Comparison of ENCODE assay signal across 8 cellular contexts in genomic region chr6:144064402-144064830, GRCh38. TPM values are rescaled to one million over a fixed set of nuclear protein-coding genes. Genes with fewer than 3 reads are reported as not detected.
DNase-seq lines count a peak whose midpoint lies in the region; ATAC-seq, FAIRE-seq and TF ChIP-seq lines count a peak whose summit lies in the region.

No MANE protein-coding gene starts in this region.

- H3K4me1 Mint-ChIP-seq in activated B cell treated with CpG ODN at 0.5 μM for 24 hours (peaks cover 36% of the 10 kb centered on the region), chondrocyte (ENCODE audit: low read depth) (peaks cover 17% of the 10 kb centered on the region)

- FAIRE-seq in A549 (lab: Jason Lieb, UNC) = no peak

- peaks cover 3% of the 10 kb centered on the region; the same call in 1 of the 3 replicates for H3K4me1 ChIP-seq in A549

- peak overlapping the region; percentile 90 for H3K4me2 ChIP-seq in A549

- H3K9me3 ChIP-seq in A549 = no peaks in the 10 kb centered on the region

- intact Hi-C loops in activated B cell treated with CpG ODN at 0.5 μM for 24 hours (cut with micrococcal nuclease) = loop anchor here (1.0 to 10.0 kb wide), 11 partner anchors 31 to 1670 kb away; partner anchors contain the start of genes ADAT2, AIG1, EPM2A and HIVEP2

- H3K4me3 Mint-ChIP-seq in activated B cell treated with CpG ODN at 0.5 μM for 24 hours (peak overlapping the region; percentile 94), chondrocyte (ENCODE audit: unreplicated experiment) (peak overlapping the region; percentile 68)

- peak overlapping the region; percentile 59 to 82; a peak in 5 of 6 replicates for H3K27ac ChIP-seq in A549

- TF ChIP-seq CTCF in A549 (IDR thresholded peaks at IDR 0.05) (no peak), activated B cell treated with CpG ODN at 0.5 μM for 24 hours (IDR thresholded peaks at IDR 0.05) (no peak), chondrocyte (IDR thresholded peaks at IDR 0.05) (no peak)

- 30% methylated on average over 3 of the region's 44 CpGs for WGBS in A549 (ENCODE audit: missing lambda C conversion rate)

- no peaks in the 10 kb centered on the region for H3K27me3 Mint-ChIP-seq in activated B cell treated with CpG ODN at 0.5 μM for 24 hours
- peaks cover 65% of the 10 kb centered on the region for H3K27me3 Mint-ChIP-seq in chondrocyte (ENCODE audit: low read depth)

- peaks cover 3% of the 10 kb centered on the region for H3K36me3 Mint-ChIP-seq in activated B cell treated with CpG ODN at 0.5 μM for 24 hours (ENCODE audit: low read depth)
- no peaks in the 10 kb centered on the region for H3K36me3 Mint-ChIP-seq in chondrocyte (ENCODE audit: low read depth)

- TF ChIP-seq EP300 in A549 (IDR thresholded peaks at IDR 0.05) = no peak

- DNase-seq in A549 (ENCODE audit: low read depth in 1 of 2, low spot score in 1 of 2) = no peak
- DNase-seq in activated B cell treated with CpG ODN at 0.5 μM for 24 hours = peak; percentile 59
- DNase-seq in chondrocyte (ENCODE audit: low spot score) = no peak
- DNase-seq in medulla oblongata (ENCODE audit: extremely low spot score) = peak; percentile 14
- peak; percentile 44 to 52 for DNase-seq in stimulated activated CD8-positive, alpha-beta memory T cell treated with anti-CD3 and anti-CD28 coated beads, Interleukin-15, amount 100 ng/mL, for 4 hours (ENCODE audit: low read depth in 2 of 2)
- DNase-seq in SHP77 (lab: John Stamatoyannopoulos, UW) = no peak

- TF ChIP-seq RAD21 in A549 (conservative IDR thresholded peaks at IDR 0.05 in 1 of 2, IDR thresholded peaks at IDR 0.05 in 1 of 2) = no peak

- no peaks in the 10 kb centered on the region for H3K9me3 Mint-ChIP-seq in activated B cell treated with CpG ODN at 0.5 μM for 24 hours
- no peaks in the 10 kb centered on the region for H3K9me3 Mint-ChIP-seq in chondrocyte (ENCODE audit: low read depth)

- CTCF ChIA-PET in A549 (lab: Yijun Ruan, JAX) (interaction anchor here (0.6 to 1.2 kb wide), 2 partner anchors 9 to 744 kb away, joined by 4 to 6 read pairs; no protein-coding TSS in a partner anchor), activated B cell treated with CpG ODN at 0.5 μM for 24 hours (lab: Charles Lee) (interaction anchor here (0.8 to 1.3 kb wide), 7 partner anchors 9 to 489 kb away, joined by 3 to 4 read pairs (median 3); no protein-coding TSS in a partner anchor)

- POLR2A ChIA-PET in A549 (lab: Yijun Ruan, JAX) = no interaction called here
- POLR2A ChIA-PET in activated B cell treated with CpG ODN at 0.5 μM for 24 hours (lab: Charles Lee) = interaction anchor here (0.6 to 3.3 kb wide), 19 partner anchors 9 to 1900 kb away, joined by 3 to 50 read pairs (median 4); partner anchors contain the start of genes ADAT2, LTV1, PEX3 and SF3B5

- peak overlapping the region; percentile 90 for H3K27ac Mint-ChIP-seq in activated B cell treated with CpG ODN at 0.5 μM for 24 hours
- no peak overlapping the region for H3K27ac Mint-ChIP-seq in chondrocyte (ENCODE audit: unreplicated experiment)

- H3K4me3 ChIP-seq in A549 = peak overlapping the region; percentile 63

- peak in 1 of 2 experiments; percentile 14; a peak in 2 of 6 replicates for ATAC-seq in A549
- ATAC-seq in GM19328 (IDR thresholded peaks at IDR 0.05; ENCODE audit: unreplicated experiment) = peak; percentile 10
- ATAC-seq in HG03460 (IDR thresholded peaks at IDR 0.05; ENCODE audit: unreplicated experiment) = peak; percentile 23
- peak; percentile 23 for ATAC-seq in activated B cell treated with CpG ODN at 0.5 μM for 24 hours (ENCODE audit: low read depth)

- no peak for TF ChIP-seq POLR2A in A549 (IDR thresholded peaks at IDR 0.05; ENCODE audit: low read length)

TF ChIP-seq in A549, 52 proteins besides CTCF, POLR2A, EP300 and RAD21:
- TF ChIP-seq SMC3 (IDR thresholded peaks at IDR 0.05) (no peak), HDAC2 (IDR thresholded peaks at IDR 0.05) (no peak), HEYL (CRISPR knock-in tag; IDR thresholded peaks at IDR 0.05) (no peak), EHF (CRISPR knock-in tag; IDR thresholded peaks at IDR 0.05) (no peak), JUN (IDR thresholded peaks at IDR 0.05) (no peak), E2F6 (IDR thresholded peaks at IDR 0.05; ENCODE audit: borderline replicate concordance, low read depth) (no peak), NPAS2 (CRISPR knock-in tag; IDR thresholded peaks at IDR 0.05; ENCODE audit: borderline replicate concordance) (no peak), NFE2L2 (conservative IDR thresholded peaks at IDR 0.05; ENCODE audit: low read length) (no peak), RNF2 (IDR thresholded peaks at IDR 0.05; ENCODE audit: borderline replicate concordance, low read depth) (no peak), ZNF302 (CRISPR knock-in tag; IDR thresholded peaks at IDR 0.05) (no peak), SREBF2 (IDR thresholded peaks at IDR 0.05) (no peak)
- TF ChIP-seq, protein P1, sequence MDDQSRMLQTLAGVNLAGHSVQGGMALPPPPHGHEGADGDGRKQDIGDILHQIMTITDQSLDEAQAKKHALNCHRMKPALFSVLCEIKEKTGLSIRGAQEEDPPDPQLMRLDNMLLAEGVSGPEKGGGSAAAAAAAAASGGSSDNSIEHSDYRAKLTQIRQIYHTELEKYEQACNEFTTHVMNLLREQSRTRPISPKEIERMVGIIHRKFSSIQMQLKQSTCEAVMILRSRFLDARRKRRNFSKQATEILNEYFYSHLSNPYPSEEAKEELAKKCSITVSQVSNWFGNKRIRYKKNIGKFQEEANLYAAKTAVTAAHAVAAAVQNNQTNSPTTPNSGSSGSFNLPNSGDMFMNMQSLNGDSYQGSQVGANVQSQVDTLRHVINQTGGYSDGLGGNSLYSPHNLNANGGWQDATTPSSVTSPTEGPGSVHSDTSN (IDR thresholded peaks at IDR 0.05) = no peak
- TF ChIP-seq, protein P2, sequence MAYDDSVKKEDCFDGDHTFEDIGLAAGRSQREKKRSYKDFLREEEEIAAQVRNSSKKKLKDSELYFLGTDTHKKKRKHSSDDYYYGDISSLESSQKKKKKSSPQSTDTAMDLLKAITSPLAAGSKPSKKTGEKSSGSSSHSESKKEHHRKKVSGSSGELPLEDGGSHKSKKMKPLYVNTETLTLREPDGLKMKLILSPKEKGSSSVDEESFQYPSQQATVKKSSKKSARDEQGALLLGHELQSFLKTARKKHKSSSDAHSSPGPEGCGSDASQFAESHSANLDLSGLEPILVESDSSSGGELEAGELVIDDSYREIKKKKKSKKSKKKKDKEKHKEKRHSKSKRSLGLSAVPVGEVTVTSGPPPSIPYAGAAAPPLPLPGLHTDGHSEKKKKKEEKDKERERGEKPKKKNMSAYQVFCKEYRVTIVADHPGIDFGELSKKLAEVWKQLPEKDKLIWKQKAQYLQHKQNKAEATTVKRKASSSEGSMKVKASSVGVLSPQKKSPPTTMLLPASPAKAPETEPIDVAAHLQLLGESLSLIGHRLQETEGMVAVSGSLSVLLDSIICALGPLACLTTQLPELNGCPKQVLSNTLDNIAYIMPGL (CRISPR knock-in tag; IDR thresholded peaks at IDR 0.05; ENCODE audit: borderline replicate concordance) = no peak

RNA-seq across cellular contexts. Expression of gene SF3B5, which starts 31.0 kb away (rescaled TPM):
- polyA plus RNA-seq in A549 (2011; rRNA removed) = 164 and 184 TPM in 2 replicates
- polyA plus RNA-seq in A549 (2012; cell fraction: cytosol; rRNA removed) = 401 and 449 TPM in 2 replicates
- 286 and 323 TPM in 2 replicates for polyA plus RNA-seq in A549 (2012; cell fraction: nucleus; rRNA removed)
- polyA plus RNA-seq in A549 (2017; fragmentation: RNase III; extraction: RNeasy Plus Mini Kit Qiagen cat#74134 plus additional on column Dnase treatment) = 159 to 174 TPM (median 163 TPM) in 3 replicates
- 147 TPM in 2 replicates for polyA minus RNA-seq in A549 (2011; rRNA and poly(A)+ RNA removed)
- total RNA-seq in activated B cell treated with CpG ODN at 0.5 μM for 24 hours = 144 and 147 TPM in 2 replicates
- total RNA-seq in chondrocyte = 97.9 to 118 TPM (median 101 TPM) in 3 replicates

RNA-seq across cellular contexts. Expression of gene PLAGL1, which starts 56.4 kb away (rescaled TPM):
- polyA plus RNA-seq in A549 (2011; rRNA removed) (8.2 and 10.3 TPM in 2 replicates), A549 (2017; fragmentation: RNase III; extraction: RNeasy Plus Mini Kit Qiagen cat#74134 plus additional on column Dnase treatment) (4.7 to 6.6 TPM (median 5.0 TPM) in 3 replicates)
- 7.6 and 9.5 TPM in 2 replicates for polyA plus RNA-seq in A549 (2012; cell fraction: cytosol; rRNA removed)
- 21.3 and 22.0 TPM in 2 replicates for polyA plus RNA-seq in A549 (2012; cell fraction: nucleus; rRNA removed)
- 7.4 and 9.4 TPM in 2 replicates for polyA minus RNA-seq in A549 (2011; rRNA and poly(A)+ RNA removed)
- total RNA-seq in activated B cell treated with CpG ODN at 0.5 μM for 24 hours (28.5 and 33.5 TPM in 2 replicates), chondrocyte (81.9 to 105 TPM (median 83.1 TPM) in 3 replicates)

Comparison
In these comparisons a context has a peak if more than half of its experiments do, and no peak if none do; other contexts are left out.
1. DNase-seq: peak in activated B cell treated with CpG ODN at 0.5 μM for 24 hours (single experiment), medulla oblongata (single experiment) and stimulated activated CD8-positive, alpha-beta memory T cell treated with anti-CD3 and anti-CD28 coated beads, Interleukin-15, amount 100 ng/mL, for 4 hours (2 of 2); none in A549 (0 of 2), chondrocyte (single experiment) and SHP77 (0 of 2).